8 cellular contexts compared by ENCODE assay signal in genomic region chr20:667351-668034, GRCh38. TPM values are rescaled to one million over a fixed set of nuclear protein-coding genes. Genes with fewer than 3 reads are reported as not detected.
DNase-seq lines count a peak whose midpoint lies in the region; ATAC-seq and TF ChIP-seq lines count a peak whose summit lies in the region.

No MANE protein-coding gene starts in this region.

- peaks cover 39% of the 10 kb centered on the region for H3K27me3 Mint-ChIP-seq in activated T-helper 1 cell treated with anti-CD3 and anti-CD28 coated beads, Interleukin-12 subunit alpha, Interleukin-12 subunit beta, Interleukin-2, Interleukin-4 antibody, amounts not matched to agents 30 ng/mL and 10 ng/mL and 1 ng/mL, durations not matched to agents 14 hours and 24 hours and 36 hours (ENCODE audit: insufficient read depth)

- H3K4me1 ChIP-seq in gastroesophageal sphincter, result peaks cover 0 to 7% (median 0%) of the 10 kb centered on the region in 3 donors

- peaks cover 100% of the 10 kb centered on the region for H3K27me3 ChIP-seq in gastroesophageal sphincter

- no peaks in the 10 kb centered on the region for H3K36me3 Mint-ChIP-seq in activated T-helper 1 cell treated with anti-CD3 and anti-CD28 coated beads, Interleukin-12 subunit alpha, Interleukin-12 subunit beta, Interleukin-2, Interleukin-4 antibody, amounts not matched to agents 30 ng/mL and 10 ng/mL and 1 ng/mL, durations not matched to agents 14 hours and 24 hours and 36 hours (ENCODE audit: low read depth)

- H3K4me3 Mint-ChIP-seq in activated T-helper 1 cell treated with anti-CD3 and anti-CD28 coated beads, Interleukin-12 subunit alpha, Interleukin-12 subunit beta, Interleukin-2, Interleukin-4 antibody, amounts not matched to agents 30 ng/mL and 10 ng/mL and 1 ng/mL, durations not matched to agents 14 hours and 24 hours and 36 hours, result no peak overlapping the region

- ATAC-seq in gastroesophageal sphincter, result no peak
- no peak for ATAC-seq in GM21723 (IDR thresholded peaks at IDR 0.05; ENCODE audit: unreplicated experiment)

- no peak overlapping the region for H3K4me3 ChIP-seq in gastroesophageal sphincter

- no peaks in the 10 kb centered on the region for H3K9me3 ChIP-seq in gastroesophageal sphincter

- WGBS in gastroesophageal sphincter (ENCODE audit: low coverage in 1 of 2), 2 donors, result 33 to 39% methylated on average over 6 to 7 of the region's 9 CpGs

- TF ChIP-seq CTCF in gastroesophageal sphincter (IDR thresholded peaks at IDR 0.05), result peak in 3 of 4 experiments; percentile 45 to 73 (median 53)

- no peak overlapping the region for H3K27ac ChIP-seq in gastroesophageal sphincter

- no peaks in the 10 kb centered on the region for H3K9me3 Mint-ChIP-seq in activated T-helper 1 cell treated with anti-CD3 and anti-CD28 coated beads, Interleukin-12 subunit alpha, Interleukin-12 subunit beta, Interleukin-2, Interleukin-4 antibody, amounts not matched to agents 30 ng/mL and 10 ng/mL and 1 ng/mL, durations not matched to agents 14 hours and 24 hours and 36 hours

- H3K36me3 ChIP-seq in gastroesophageal sphincter, result no peaks in the 10 kb centered on the region

- DNase-seq in NCI-H446 (lab: John Stamatoyannopoulos, UW) (peak; percentile 32 to 34), NCI-H446 treated with DMSO at 0.1 percent for 48 hours (lab: John Stamatoyannopoulos, UW) (no peak), retina (peak; percentile 52), epidermal melanocyte (ENCODE audit: insufficient read length, low spot score) (no peak)
- DNase-seq in NK-92 treated with Interleukin-12 subunit alpha and Interleukin-12 subunit beta, amount 100 ng/mL, for 24 hours (lab: John Stamatoyannopoulos, UW), result peak; percentile 37
- peak; percentile 37 for DNase-seq in activated T-helper 1 cell treated with anti-CD3 and anti-CD28 coated beads, Interleukin-12 subunit alpha, Interleukin-12 subunit beta, Interleukin-2, Interleukin-4 antibody, amounts not matched to agents 30 ng/mL and 10 ng/mL and 1 ng/mL, durations not matched to agents 14 hours and 24 hours and 36 hours (ENCODE audit: low spot score)

- no peak for TF ChIP-seq EP300 in gastroesophageal sphincter (IDR thresholded peaks at IDR 0.05)

- intact Hi-C loops in activated T-helper 1 cell treated with anti-CD3 and anti-CD28 coated beads, Interleukin-12 subunit alpha, Interleukin-12 subunit beta, Interleukin-2, Interleukin-4 antibody, amounts not matched to agents 30 ng/mL and 10 ng/mL and 1 ng/mL, durations not matched to agents 14 hours and 24 hours and 36 hours (cut with micrococcal nuclease), result loop anchor here (1.0 to 5.0 kb wide), 4 partner anchors 14 to 313 kb away; partner anchors contain the start of genes SRXN1 and TCF15

- TF ChIP-seq POLR2A in gastroesophageal sphincter (IDR thresholded peaks at IDR 0.05), result no peak

- H3K4me1 Mint-ChIP-seq in activated T-helper 1 cell treated with anti-CD3 and anti-CD28 coated beads, Interleukin-12 subunit alpha, Interleukin-12 subunit beta, Interleukin-2, Interleukin-4 antibody, amounts not matched to agents 30 ng/mL and 10 ng/mL and 1 ng/mL, durations not matched to agents 14 hours and 24 hours and 36 hours (ENCODE audit: low read depth), result peaks cover 7% of the 10 kb centered on the region

- H3K27ac Mint-ChIP-seq in activated T-helper 1 cell treated with anti-CD3 and anti-CD28 coated beads, Interleukin-12 subunit alpha, Interleukin-12 subunit beta, Interleukin-2, Interleukin-4 antibody, amounts not matched to agents 30 ng/mL and 10 ng/mL and 1 ng/mL, durations not matched to agents 14 hours and 24 hours and 36 hours, result no peak overlapping the region

RNA-seq across cellular contexts. Expression of gene SCRT2, which starts 8.1 kb away (rescaled TPM):
- not detected in 2 replicates for total RNA-seq in activated T-helper 1 cell treated with anti-CD3 and anti-CD28 coated beads, Interleukin-12 subunit alpha, Interleukin-12 subunit beta, Interleukin-2, Interleukin-4 antibody, amounts not matched to agents 30 ng/mL and 10 ng/mL and 1 ng/mL, durations not matched to agents 14 hours and 24 hours and 36 hours
- total RNA-seq in gastroesophageal sphincter, result not detected

RNA-seq across cellular contexts. Expression of gene SRXN1, which starts 14.5 kb away (rescaled TPM):
- 28.8 and 30.2 TPM in 2 replicates for total RNA-seq in activated T-helper 1 cell treated with anti-CD3 and anti-CD28 coated beads, Interleukin-12 subunit alpha, Interleukin-12 subunit beta, Interleukin-2, Interleukin-4 antibody, amounts not matched to agents 30 ng/mL and 10 ng/mL and 1 ng/mL, durations not matched to agents 14 hours and 24 hours and 36 hours
- total RNA-seq in gastroesophageal sphincter, result 10 to 100 TPM; 36.9 to 57.1 (median 38.0) TPM

RNA-seq across cellular contexts. Expression of gene TCF15, which starts 57.4 kb away (rescaled TPM):
- total RNA-seq in activated T-helper 1 cell treated with anti-CD3 and anti-CD28 coated beads, Interleukin-12 subunit alpha, Interleukin-12 subunit beta, Interleukin-2, Interleukin-4 antibody, amounts not matched to agents 30 ng/mL and 10 ng/mL and 1 ng/mL, durations not matched to agents 14 hours and 24 hours and 36 hours, result 0.13 TPM in 1 of 2 replicates, not detected in the other
- 1 to 10 TPM in 3 of 4 donors, not detected in 1; 3.0 to 6.6 (median 4.5) TPM for total RNA-seq in gastroesophageal sphincter

Comparison
In these comparisons a context has a peak if more than half of its experiments do, and no peak if none do; other contexts are left out.
1. DNase-seq: peak in NCI-H446 (2 of 2), NK-92 treated with Interleukin-12 subunit alpha and Interleukin-12 subunit beta, amount 100 ng/mL, for 24 hours (single experiment), activated T-helper 1 cell treated with anti-CD3 and anti-CD28 coated beads, Interleukin-12 subunit alpha, Interleukin-12 subunit beta, Interleukin-2, Interleukin-4 antibody, amounts not matched to agents 30 ng/mL and 10 ng/mL and 1 ng/mL, durations not matched to agents 14 hours and 24 hours and 36 hours (single experiment) and retina (single experiment); none in NCI-H446 treated with DMSO at 0.1 percent for 48 hours (single experiment) and epidermal melanocyte (single experiment).